9 cellular contexts compared by ENCODE assay signal in genomic region chr1:2050482-2050792, GRCh38. TPM values are rescaled to one million over a fixed set of nuclear protein-coding genes. Genes with fewer than 3 reads are reported as not detected.
DNase-seq lines count a peak whose midpoint lies in the region; ATAC-seq, FAIRE-seq and TF ChIP-seq lines count a peak whose summit lies in the region.
"Had no signal": no experiment of that assay in that cellular context is flagged by ENCODE, and none has a peak within 500 bp of the region (broad histone marks: within the 10 kb centered on the region; RNA-seq: fewer than 3 reads in every experiment).

No MANE protein-coding gene starts in this region.

- peaks cover 22% of the 10 kb centered on the region for H3K4me1 ChIP-seq in CD4-positive, alpha-beta memory T cell (ENCODE audit: insufficient read depth, low read length)
- H3K4me1 ChIP-seq in HUES48 (ENCODE audit: control insufficient read depth, insufficient read depth, low read length) (peaks cover 17% of the 10 kb centered on the region), mononuclear cell (ENCODE audit: insufficient read depth, low read length) (peaks cover 11% of the 10 kb centered on the region)

- TF ChIP-seq CTCF in bronchial epithelial cell (IDR thresholded peaks at IDR 0.05; ENCODE audit: insufficient read depth, low read length, severe bottlenecking): no peak

- peak in 1 of 5 donors; percentile 69 for DNase-seq in CD4-positive, alpha-beta memory T cell
- peak; percentile 17 for DNase-seq in bronchial epithelial cell (ENCODE audit: low read depth)
- no peak for DNase-seq in erythroblast (lab: John Stamatoyannopoulos, UW)

- POLR2A ChIA-PET in CD4-positive, alpha-beta memory T cell (lab: Charles Lee; ENCODE audit: partially characterized antibody): interaction anchor here (0.6 to 1.0 kb wide), 2 partner anchors 138 to 435 kb away, joined by 3 read pairs; partner anchors contain the start of gene MIB2

- H3K4me1 Mint-ChIP-seq in CD4-positive, alpha-beta memory T cell: peaks cover 8 to 40% (median 16%) of the 10 kb centered on the region in 4 donors

- peak overlapping the region in 1 of 2 donors; percentile 68 for H3K4me3 ChIP-seq in CD4-positive, alpha-beta memory T cell (ENCODE audit: low read length in 2 of 2)
- H3K4me3 ChIP-seq in HUES48 (ENCODE audit: low read depth, low read length) (peak overlapping the region; percentile 83), bronchial epithelial cell (ENCODE audit: low read depth, low read length) (peak overlapping the region; percentile 93), mononuclear cell (ENCODE audit: low read length) (peak overlapping the region; percentile 48)

- FAIRE-seq in bronchial epithelial cell (lab: Jason Lieb, UNC): no peak
- FAIRE-seq: GM18507 had no signal

- no peak for TF ChIP-seq POLR2A in erythroblast (IDR thresholded peaks at IDR 0.05; ENCODE audit: low read length)

- ATAC-seq in HG03571 (IDR thresholded peaks at IDR 0.05; ENCODE audit: unreplicated experiment) (no peak), GM19463 (IDR thresholded peaks at IDR 0.05; ENCODE audit: unreplicated experiment) (no peak), HG03432 (IDR thresholded peaks at IDR 0.05; ENCODE audit: unreplicated experiment) (no peak)

- CTCF ChIA-PET in CD4-positive, alpha-beta memory T cell (lab: Charles Lee; ENCODE audit: partially characterized antibody): no interaction called here

- H3K36me3 Mint-ChIP-seq in CD4-positive, alpha-beta memory T cell: peaks cover 0 to 6% of the 10 kb centered on the region in 2 donors

- no peak overlapping the region; the same call in 1 of the 2 replicates for H3K9ac ChIP-seq in HUES48 (ENCODE audit: low read depth, low read length)

- no peaks in the 10 kb centered on the region for H3K9me3 ChIP-seq in CD4-positive, alpha-beta memory T cell (ENCODE audit: control insufficient read depth in 1 of 2, low read length in 2 of 2)
- H3K9me3 ChIP-seq in HUES48 (ENCODE audit: control insufficient read depth, insufficient read depth, low read length) (no peaks in the 10 kb centered on the region), mononuclear cell (ENCODE audit: low read depth, low read length) (no peaks in the 10 kb centered on the region)

- peak overlapping the region; percentile 38 for H3K27ac ChIP-seq in CD4-positive, alpha-beta memory T cell (ENCODE audit: low read depth, low read length)
- no peak overlapping the region for H3K27ac ChIP-seq in HUES48 (ENCODE audit: low read depth, low read length)

- H3K4me3 Mint-ChIP-seq in CD4-positive, alpha-beta memory T cell: peak overlapping the region in 7 of 8 donors; percentile 25 to 81 (median 61)

- H3K27me3 ChIP-seq in CD4-positive, alpha-beta memory T cell (ENCODE audit: insufficient read depth, low read length): no peaks in the 10 kb centered on the region
- H3K27me3 ChIP-seq in HUES48 (ENCODE audit: control insufficient read depth, insufficient read depth, low read length) (no peaks in the 10 kb centered on the region; the same call in 1 of the 2 replicates), bronchial epithelial cell (ENCODE audit: control insufficient read depth, insufficient read depth, low read length) (no peaks in the 10 kb centered on the region), mononuclear cell (ENCODE audit: insufficient read depth, low read length) (peaks cover 24% of the 10 kb centered on the region)

- H3K9me3 Mint-ChIP-seq in CD4-positive, alpha-beta memory T cell: no peaks in the 10 kb centered on the region

- peak overlapping the region in 1 of 7 donors; percentile 24 for H3K27ac Mint-ChIP-seq in CD4-positive, alpha-beta memory T cell

- peaks cover 0 to 4% of the 10 kb centered on the region in 2 donors for H3K27me3 Mint-ChIP-seq in CD4-positive, alpha-beta memory T cell

- intact Hi-C loops in CD4-positive, alpha-beta memory T cell (cut with micrococcal nuclease): loop anchor here (1.0 kb wide), 1 partner anchor 83 kb away; no protein-coding TSS in a partner anchor

- peaks cover 2% of the 10 kb centered on the region for H3K36me3 ChIP-seq in CD4-positive, alpha-beta memory T cell (ENCODE audit: insufficient read depth, low read length)
- peaks cover 3% of the 10 kb centered on the region for H3K36me3 ChIP-seq in HUES48 (ENCODE audit: control insufficient read depth, insufficient read depth, low read length)
- peaks cover 2% of the 10 kb centered on the region for H3K36me3 ChIP-seq in bronchial epithelial cell (ENCODE audit: control insufficient read depth, insufficient read depth, low read length)

RNA-seq across cellular contexts. Expression of gene PRKCZ, which starts 0.2 kb away (rescaled TPM):
- 10 to 100 TPM; 32.5 to 40.7 TPM for total RNA-seq in CD4-positive, alpha-beta memory T cell
- polyA plus RNA-seq in CD4-positive, alpha-beta memory T cell: 10 to 100 TPM; 13.5 TPM
- 34.6 and 38.4 TPM in 2 replicates for total RNA-seq in bronchial epithelial cell
- 4.6 TPM for total RNA-seq in mononuclear cell

RNA-seq across cellular contexts. Expression of gene GABRD, which starts 31.3 kb away (rescaled TPM):
- not detected for total RNA-seq in CD4-positive, alpha-beta memory T cell
- polyA plus RNA-seq in CD4-positive, alpha-beta memory T cell: not detected
- not detected in 2 replicates for total RNA-seq in bronchial epithelial cell
- total RNA-seq in mononuclear cell: not detected

RNA-seq across cellular contexts. Expression of gene CFAP74, which starts 46.9 kb away (rescaled TPM):
- not detected for total RNA-seq in CD4-positive, alpha-beta memory T cell
- polyA plus RNA-seq in CD4-positive, alpha-beta memory T cell: not detected
- not detected in 2 replicates for total RNA-seq in bronchial epithelial cell
- under 0.01 TPM for total RNA-seq in mononuclear cell
